1 cellular context compared by ENCODE assay signal in the genomic region with DNA sequence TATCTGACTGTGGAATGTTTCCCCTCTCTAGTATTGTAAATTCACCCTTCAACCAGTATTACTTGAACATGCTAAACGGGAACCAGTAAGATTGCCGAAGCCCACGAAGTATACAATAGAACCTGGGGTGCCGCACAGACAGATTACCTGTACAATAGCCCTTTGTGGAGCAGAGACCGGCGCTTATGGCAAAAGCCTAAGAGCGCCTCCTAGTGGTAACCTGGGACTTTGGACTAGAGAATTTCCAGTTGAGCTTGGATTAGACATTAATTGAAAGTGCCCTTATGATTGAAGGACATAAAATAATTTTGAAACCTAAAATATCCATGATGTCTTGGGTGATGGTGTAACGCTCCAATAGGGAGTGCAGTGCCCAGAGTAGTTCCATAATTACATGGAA.
TF ChIP-seq lines count a peak whose summit lies in the region.

No MANE protein-coding gene starts in this region.

TF ChIP-seq in HCT116, 20 proteins besides CTCF, POLR2A, EP300 and RAD21:
- TF ChIP-seq ZFX (IDR thresholded peaks at IDR 0.05) (no peak), YY1 (IDR thresholded peaks at IDR 0.05; ENCODE audit: extremely low read depth, insufficient replicate concordance, low read depth, low read length) (no peak), SP1 (IDR thresholded peaks at IDR 0.05; ENCODE audit: low read depth) (no peak), TCF7L2 (IDR thresholded peaks at IDR 0.05; ENCODE audit: borderline replicate concordance, extremely low read depth, insufficient read depth, insufficient read length) (no peak), FOSL1 (IDR thresholded peaks at IDR 0.05; ENCODE audit: low read depth) (no peak), POLR2AphosphoS5 (IDR thresholded peaks at IDR 0.05; ENCODE audit: low read depth, low read length) (no peak), SRF (IDR thresholded peaks at IDR 0.05; ENCODE audit: low read depth) (0 out of 2 replicates have a peak, but pooled peaks have one; percentile 32)
